ENCODE assay signal across 15 cellular contexts in genomic region chr1:162248854-162249535, GRCh38.
DNase-seq lines count a peak whose midpoint lies in the region; ATAC-seq, FAIRE-seq and TF ChIP-seq lines count a peak whose summit lies in the region.
"Had no signal": no experiment of that assay in that cellular context is flagged by ENCODE, and none has a peak within 500 bp of the region (broad histone marks: within the 10 kb centered on the region; RNA-seq: fewer than 3 reads in every experiment).

No MANE protein-coding gene starts in this region.

- H3K36me3 Mint-ChIP-seq in astrocyte (ENCODE audit: low read depth, unreplicated experiment) = no peaks in the 10 kb centered on the region
- H3K36me3 Mint-ChIP-seq: type B pancreatic cell had no signal

- H3K9ac ChIP-seq in astrocyte (ENCODE audit: low read length) = no peak overlapping the region
- H3K9ac ChIP-seq in smooth muscle cell (ENCODE audit: low read depth) = no peak overlapping the region

- H2AFZ ChIP-seq in astrocyte (ENCODE audit: low read depth, low read length) (no peak overlapping the region), smooth muscle cell (ENCODE audit: low read depth) (no peak overlapping the region)

- H4K20me1 ChIP-seq in astrocyte (ENCODE audit: insufficient read depth, low read length) (no peaks in the 10 kb centered on the region), smooth muscle cell (ENCODE audit: low read depth) (no peaks in the 10 kb centered on the region)

- peaks cover 2% of the 10 kb centered on the region for H3K4me1 Mint-ChIP-seq in astrocyte (ENCODE audit: low read depth, unreplicated experiment)

- H3K36me3 ChIP-seq in astrocyte (ENCODE audit: insufficient read depth, low read length) (no peaks in the 10 kb centered on the region), aorta (ENCODE audit: control insufficient read depth in 1 of 2, insufficient read depth in 2 of 2, low read length in 1 of 2) (no peaks in the 10 kb centered on the region), smooth muscle cell (ENCODE audit: low read depth) (no peaks in the 10 kb centered on the region)

- H3F3A ChIP-seq in smooth muscle cell (ENCODE audit: low read depth) = no peaks in the 10 kb centered on the region

- ATAC-seq in aorta (ENCODE audit: low FRiP score) = no peak
- ATAC-seq: body of pancreas had no signal

- WGBS in aorta, 2 donors = 80 to 89% methylated on average over 3 of the region's 3 CpGs
- 78% methylated on average over 3 of the region's 3 CpGs for WGBS in smooth muscle cell (ENCODE audit: low lambda C conversion rate)

- H3K27me3 Mint-ChIP-seq in astrocyte (ENCODE audit: low read depth, unreplicated experiment) = no peaks in the 10 kb centered on the region
- H3K27me3 Mint-ChIP-seq: type B pancreatic cell had no signal

- no peaks in the 10 kb centered on the region for H3K9me3 ChIP-seq in astrocyte (ENCODE audit: insufficient read depth, low read depth, low read length)
- H3K9me3 ChIP-seq in aorta (ENCODE audit: control insufficient read depth, low read length) = no peaks in the 10 kb centered on the region
- H3K9me3 ChIP-seq in smooth muscle cell (replicated peaks; ENCODE audit: low read depth) = no peaks in the 10 kb centered on the region
- H3K9me3 ChIP-seq: body of pancreas, Caco-2 had no signal

- no peak overlapping the region for H3K27ac Mint-ChIP-seq in astrocyte (ENCODE audit: unreplicated experiment)
- H3K27ac Mint-ChIP-seq: activated T-helper 1 cell treated with anti-CD3 and anti-CD28 coated beads, Interleukin-12 subunit alpha, Interleukin-12 subunit beta, Interleukin-2, Interleukin-4 antibody, amounts not matched to agents 30 ng/mL and 10 ng/mL and 1 ng/mL, durations not matched to agents 14 hours and 24 hours and 36 hours; type B pancreatic cell had no signal

- intact Hi-C loops in aorta (cut with DNase I) = no loop called here

- H3K9me3 Mint-ChIP-seq in astrocyte (ENCODE audit: unreplicated experiment) = no peaks in the 10 kb centered on the region
- H3K9me3 Mint-ChIP-seq: activated T-helper 1 cell treated with anti-CD3 and anti-CD28 coated beads, Interleukin-12 subunit alpha, Interleukin-12 subunit beta, Interleukin-2, Interleukin-4 antibody, amounts not matched to agents 30 ng/mL and 10 ng/mL and 1 ng/mL, durations not matched to agents 14 hours and 24 hours and 36 hours; type B pancreatic cell had no signal

- H3K4me3 Mint-ChIP-seq in astrocyte (ENCODE audit: unreplicated experiment) = no peak overlapping the region
- H3K4me3 Mint-ChIP-seq: activated T-helper 1 cell treated with anti-CD3 and anti-CD28 coated beads, Interleukin-12 subunit alpha, Interleukin-12 subunit beta, Interleukin-2, Interleukin-4 antibody, amounts not matched to agents 30 ng/mL and 10 ng/mL and 1 ng/mL, durations not matched to agents 14 hours and 24 hours and 36 hours; type B pancreatic cell had no signal

- H3K4me1 ChIP-seq in astrocyte (ENCODE audit: insufficient read depth, low read length) (no peaks in the 10 kb centered on the region), aorta (ENCODE audit: control insufficient read depth in 1 of 2, insufficient read depth in 2 of 2, low read length in 2 of 2) (no peaks in the 10 kb centered on the region), smooth muscle cell (ENCODE audit: low read depth) (peaks cover 22% of the 10 kb centered on the region)

- TF ChIP-seq CTCF in astrocyte (IDR thresholded peaks at IDR 0.05; ENCODE audit: insufficient read depth, low read depth, low read length) (no peak), smooth muscle cell (IDR thresholded peaks at IDR 0.05; ENCODE audit: borderline replicate concordance, insufficient read depth, poor library complexity, severe bottlenecking) (no peak)

- DNase-seq in NCI-H82 (lab: John Stamatoyannopoulos, UW) = peak; percentile 36
- no peak for DNase-seq in NCI-H82 treated with DMSO at 0.1 percent for 48 hours (lab: John Stamatoyannopoulos, UW; ENCODE audit: unreplicated experiment)
- DNase-seq in astrocyte (ENCODE audit: low read depth) = peak; percentile 20
- DNase-seq in iPS DF 4.7 (ENCODE audit: extremely low read depth, low spot score) = peak; percentile 51
- peak; percentile 9 for DNase-seq in urothelium cell line (ENCODE audit: low spot score)
- no peak for DNase-seq in activated CD4-positive, CD25-positive, alpha-beta regulatory T cell (lab: John Stamatoyannopoulos, UW)
- no peak for DNase-seq in aorta
- no peak for DNase-seq in smooth muscle cell (lab: John Stamatoyannopoulos, UW; ENCODE audit: unreplicated experiment)
- DNase-seq: body of pancreas; Caco-2; Kasumi-1; NCI-H2171; stimulated activated CD8-positive, alpha-beta memory T cell treated with anti-CD3 and anti-CD28 coated beads, Interleukin-4, amount 100 ng/mL, for 48 hours had no signal

- no peak overlapping the region for H3K4me2 ChIP-seq in astrocyte (ENCODE audit: low read length)
- H3K4me2 ChIP-seq in smooth muscle cell = no peak overlapping the region

- H3K27me3 ChIP-seq in astrocyte (ENCODE audit: insufficient read depth, low read length) (no peaks in the 10 kb centered on the region), aorta (ENCODE audit: control insufficient read depth in 1 of 2, insufficient read depth in 2 of 2, low read length in 1 of 2) (no peaks in the 10 kb centered on the region), smooth muscle cell (ENCODE audit: low read depth) (no peaks in the 10 kb centered on the region)
- H3K27me3 ChIP-seq: body of pancreas had no signal

- H3K27ac ChIP-seq in astrocyte (ENCODE audit: low read depth, low read length) (no peak overlapping the region), aorta (ENCODE audit: low read depth in 1 of 2, low read length in 2 of 2) (no peak overlapping the region), smooth muscle cell (ENCODE audit: low read depth) (no peak overlapping the region)
- H3K27ac ChIP-seq: body of pancreas had no signal

- H3K79me2 ChIP-seq in astrocyte (ENCODE audit: insufficient read depth, low read length) = no peaks in the 10 kb centered on the region
- H3K79me2 ChIP-seq in smooth muscle cell (ENCODE audit: low read depth) = no peaks in the 10 kb centered on the region

- FAIRE-seq in astrocyte (lab: Jason Lieb, UNC) (no peak), urothelium cell line (lab: Jason Lieb, UNC) (no peak)

- H3K4me3 ChIP-seq in astrocyte (ENCODE audit: insufficient read depth, low read depth, low read length) (no peak overlapping the region), aorta (ENCODE audit: low read length in 2 of 2) (no peak overlapping the region), smooth muscle cell (no peak overlapping the region)
- H3K4me3 ChIP-seq: body of pancreas had no signal

Comparison
In these comparisons a context has a peak if more than half of its experiments do, and no peak if none do; other contexts are left out.
1. DNase-seq: peak in NCI-H82 (single experiment), astrocyte (single experiment), iPS DF 4.7 (single experiment) and urothelium cell line (single experiment); none in NCI-H82 treated with DMSO at 0.1 percent for 48 hours (single experiment), activated CD4-positive, CD25-positive, alpha-beta regulatory T cell (0 of 4), aorta (0 of 2) and smooth muscle cell (single experiment).